ENCODE assay signal across 21 cellular contexts in genomic region chr19:39422020-39422419, GRCh38. TPM values are rescaled to one million over a fixed set of nuclear protein-coding genes. Genes with fewer than 3 reads are reported as not detected.
A peak's percentile ranks its signal among the peaks of the same experiment; 100 is the strongest.
DNase-seq lines count a peak whose midpoint lies in the region; ATAC-seq, FAIRE-seq and TF ChIP-seq lines count a peak whose summit lies in the region.
"Had no signal": no experiment of that assay in that cellular context is flagged by ENCODE, and none has a peak within 500 bp of the region (broad histone marks: within the 10 kb centered on the region; RNA-seq: fewer than 3 reads in every experiment).

No MANE protein-coding gene starts in this region.

- no peaks in the 10 kb centered on the region for H3K9me3 Mint-ChIP-seq in naive thymus-derived CD8-positive, alpha-beta T cell
- H3K9me3 Mint-ChIP-seq: CD4-positive, alpha-beta memory T cell; IgD-negative memory B cell had no signal

- no peak for TF ChIP-seq CTCF in HepG2 (CRISPR knock-in tag; IDR thresholded peaks at IDR 0.05)
- no peak for TF ChIP-seq CTCF in right lobe of liver (IDR thresholded peaks at IDR 0.05)
- TF ChIP-seq CTCF in RWPE1 (conservative IDR thresholded peaks at IDR 0.05; ENCODE audit: low read depth) = no peak
- TF ChIP-seq CTCF in osteoblast (IDR thresholded peaks at IDR 0.05; ENCODE audit: extremely low read depth, low read depth, low read length) = no peak

- TF ChIP-seq RAD21 in HepG2 (CRISPR knock-in tag; IDR thresholded peaks at IDR 0.05) = no peak

- H3K4me3 ChIP-seq in HepG2 (replicated peaks in 1 of 3; ENCODE audit: insufficient read depth in 1 of 3, low read depth in 2 of 3, low read length in 3 of 3) (no peak overlapping the region), right lobe of liver (no peak overlapping the region), osteoblast (ENCODE audit: insufficient read depth, low read length) (no peak overlapping the region)
- H3K4me3 ChIP-seq: BLaER1, HAP-1 had no signal

- intact Hi-C loops in HepG2 (cut with micrococcal nuclease; ENCODE audit: unreplicated experiment) (no loop called here), right lobe of liver (cut with DNase I) (no loop called here)

- H3K27ac Mint-ChIP-seq in naive thymus-derived CD8-positive, alpha-beta T cell = peak overlapping the region in 1 of 10 donors; percentile 29
- H3K27ac Mint-ChIP-seq: IgD-negative memory B cell had no signal

- TF ChIP-seq POLR2A in HepG2 (IDR thresholded peaks at IDR 0.05; ENCODE audit: insufficient read depth in 1 of 2, low read depth in 2 of 2, low read length in 2 of 2) (no peak), right lobe of liver (IDR thresholded peaks at IDR 0.05) (no peak)

- peaks cover 0 to 42% (median 4%) of the 10 kb centered on the region in 3 donors for H3K36me3 Mint-ChIP-seq in naive thymus-derived CD8-positive, alpha-beta T cell

- DNase-seq in HepG2 (ENCODE audit: low spot score) (no peak), right lobe of liver (no peak), RWPE1 (ENCODE audit: low spot score) (no peak), osteoblast (ENCODE audit: insufficient read length, low spot score, missing footprints) (peak; percentile 51), NCI-H2227 (lab: John Stamatoyannopoulos, UW; ENCODE audit: unreplicated experiment) (no peak)
- no peak for DNase-seq in naive thymus-derived CD8-positive, alpha-beta T cell
- DNase-seq: CD4-positive, alpha-beta memory T cell; DMS153; DMS79; GDM1; GOT3; KG1 had no signal

- 90% methylated on average over 5 of the region's 5 CpGs for WGBS in HepG2 (ENCODE audit: low lambda C conversion rate)
- 63% methylated on average over 2 of the region's 5 CpGs for WGBS in right lobe of liver (ENCODE audit: insufficient coverage, low coverage, low lambda C conversion rate, missing lambda C conversion rate)

- H3K79me2 ChIP-seq in HepG2 (ENCODE audit: insufficient read depth, low read length) (no peaks in the 10 kb centered on the region), osteoblast (ENCODE audit: insufficient read depth, low read length) (peaks cover 2% of the 10 kb centered on the region)

- CTCF ChIA-PET in HepG2 (lab: Yijun Ruan, JAX; ENCODE audit: low intra/inter-chr PET ratio, low total read pairs) (no interaction called here), RWPE1 (lab: Yijun Ruan, JAX) (interaction anchor here (0.6 kb wide), 1 partner anchor 1705 kb away, joined by 4 read pairs; no protein-coding TSS in a partner anchor)

- no peak overlapping the region for H3K4me3 Mint-ChIP-seq in naive thymus-derived CD8-positive, alpha-beta T cell
- H3K4me3 Mint-ChIP-seq: CD14-positive monocyte; CD4-positive, alpha-beta memory T cell had no signal

- H3K4me1 ChIP-seq in HepG2 (ENCODE audit: insufficient read depth, low read length) (0 out of 2 replicates have a peak, but pooled peaks cover under 1% of the 10 kb centered on the region), right lobe of liver (no peaks in the 10 kb centered on the region), osteoblast (ENCODE audit: insufficient read depth, low read length) (no peaks in the 10 kb centered on the region)
- H3K4me1 ChIP-seq: BLaER1, HAP-1 had no signal

- no TSS peak for BruUV-seq in HepG2 (replicated peaks; lab: Mats Ljungman, UMichigan)

- H3K4me1 Mint-ChIP-seq in naive thymus-derived CD8-positive, alpha-beta T cell = peaks cover 0 to 11% (median 0%) of the 10 kb centered on the region in 4 donors

- H4K20me1 ChIP-seq in HepG2 (ENCODE audit: insufficient read depth, low read length) = no peaks in the 10 kb centered on the region
- H4K20me1 ChIP-seq in osteoblast (ENCODE audit: insufficient read depth, low read length) = peaks cover under 1% of the 10 kb centered on the region

- H3K4me2 ChIP-seq in HepG2 (ENCODE audit: low read depth, low read length) = no peak overlapping the region
- H3K4me2 ChIP-seq in osteoblast (ENCODE audit: insufficient read depth, low read length) = no peak overlapping the region
- H3K4me2 ChIP-seq: BLaER1 had no signal

- H3K27ac ChIP-seq in HepG2 (ENCODE audit: extremely low read length, insufficient read depth, low read length) = no peak overlapping the region
- no peak overlapping the region for H3K27ac ChIP-seq in right lobe of liver
- peak overlapping the region; percentile 45 for H3K27ac ChIP-seq in RWPE1
- H3K27ac ChIP-seq in osteoblast (ENCODE audit: low read depth, low read length) = no peak overlapping the region
- H3K27ac ChIP-seq: 22Rv1, BLaER1, HL-60 had no signal

- POLR2A ChIA-PET in HepG2 (lab: Yijun Ruan, JAX) (interaction anchor here (3.2 kb wide), 1 partner anchor 13 kb away, joined by 14 read pairs; the partner anchor contains the start of gene RPS16), RWPE1 (lab: Yijun Ruan, JAX; ENCODE audit: low non-redundant PET) (no interaction called here)
- POLR2A ChIA-PET in naive thymus-derived CD8-positive, alpha-beta T cell (lab: Charles Lee) = interaction anchor here (0.9 to 2.4 kb wide), 4 partner anchors 13 to 31 kb away, joined by 3 to 10 read pairs (median 6); partner anchors contain the start of genes MED29, PAF1 and RPS16

- FAIRE-seq in HepG2 (lab: Jason Lieb, UNC) = no peak
- FAIRE-seq: GM12892, GM18507 had no signal

- H3K27me3 Mint-ChIP-seq in naive thymus-derived CD8-positive, alpha-beta T cell = no peaks in the 10 kb centered on the region
- H3K27me3 Mint-ChIP-seq: CD4-positive, alpha-beta memory T cell; IgD-negative memory B cell had no signal

- H3K27me3 ChIP-seq in HepG2 (ENCODE audit: control insufficient read depth in 1 of 2, insufficient read depth in 2 of 2, low read length in 2 of 2) = no peaks in the 10 kb centered on the region
- H3K27me3 ChIP-seq in right lobe of liver = no peaks in the 10 kb centered on the region
- no peaks in the 10 kb centered on the region for H3K27me3 ChIP-seq in osteoblast (ENCODE audit: insufficient read depth, low read length)
- H3K27me3 ChIP-seq: BLaER1 had no signal

- ATAC-seq in HepG2 = no peak
- no peak for ATAC-seq in right lobe of liver
- no peak for ATAC-seq in GM21526 (IDR thresholded peaks at IDR 0.05; ENCODE audit: low FRiP score, unreplicated experiment)
- no peak for ATAC-seq in naive thymus-derived CD8-positive, alpha-beta T cell

- in situ Hi-C loops in HepG2 (cut with HindIII; ENCODE audit: extremely low pct_ligation_motif_present, low pct_unique_long_range_greater_than_20kb) = no loop called here

- H3K9ac ChIP-seq in HepG2 (ENCODE audit: insufficient read depth, low read depth, low read length) = no peak overlapping the region
- H3K9ac ChIP-seq: BLaER1 had no signal

- H2AFZ ChIP-seq in HepG2 (ENCODE audit: low read length) (no peak overlapping the region), osteoblast (ENCODE audit: low read length) (no peak overlapping the region)

- TF ChIP-seq EP300 in HepG2 (IDR thresholded peaks at IDR 0.05; ENCODE audit: low read depth in 2 of 2, low read length in 2 of 2) (no peak), HepG2 (CRISPR knock-in tag; IDR thresholded peaks at IDR 0.05; ENCODE audit: borderline replicate concordance) (no peak)

- H3K9me3 ChIP-seq in HepG2 (ENCODE audit: low read length) = no peaks in the 10 kb centered on the region
- H3K9me3 ChIP-seq in right lobe of liver = no peaks in the 10 kb centered on the region
- no peaks in the 10 kb centered on the region for H3K9me3 ChIP-seq in osteoblast (ENCODE audit: low read depth, low read length)
- H3K9me3 ChIP-seq: BLaER1, HAP-1 had no signal

- H3K36me3 ChIP-seq in HepG2 (replicated peaks in 1 of 2; ENCODE audit: control insufficient read depth in 1 of 2, insufficient read depth in 2 of 2, low read length in 2 of 2) = peaks cover 7 to 8% of the 10 kb centered on the region in 2 experiments; a peak in 4 of 5 replicates
- no peaks in the 10 kb centered on the region for H3K36me3 ChIP-seq in right lobe of liver
- peaks cover 59% of the 10 kb centered on the region for H3K36me3 ChIP-seq in osteoblast (ENCODE audit: insufficient read depth, low read length)

RNA-seq across cellular contexts. Expression of gene PLEKHG2, which starts 9.6 kb away (rescaled TPM):
- total RNA-seq in HepG2 (2016; rRNA removed; fragmentation: Illumina TruSeq; extraction: Trizol) (3.6 and 5.2 TPM in 2 replicates), right lobe of liver (10 to 100 TPM in 1 of 6 experiments, 1 to 10 TPM in 5; 1.6 to 15.0 (median 6.3) TPM), osteoblast (21.4 and 21.5 TPM in 2 replicates)
- total RNA-seq in HepG2 (2016; cell fraction: cytosol; rRNA removed; fragmentation: Illumina TruSeq; extraction: Trizol; ENCODE audit: low read depth) = 0.51 and 1.9 TPM in 2 replicates
- 3.1 and 4.0 TPM in 2 replicates for total RNA-seq in HepG2 (2016; cell fraction: insoluble cytoplasmic fraction; rRNA removed; fragmentation: Illumina TruSeq; extraction: Trizol)
- 2.0 and 3.5 TPM in 2 replicates for total RNA-seq in HepG2 (2016; cell fraction: membrane; rRNA removed; fragmentation: Illumina TruSeq; extraction: Trizol)
- 6.8 TPM in 2 replicates for total RNA-seq in HepG2 (2016; cell fraction: nucleus; rRNA removed; fragmentation: Illumina TruSeq; extraction: Trizol)
- polyA plus RNA-seq in HepG2 (2011; rRNA removed) = 6.8 and 7.8 TPM in 2 replicates
- polyA plus RNA-seq in HepG2 (2011; cell fraction: cytosol; rRNA removed) = 1.9 and 2.4 TPM in 2 replicates
- 30.6 and 32.3 TPM in 2 replicates for polyA plus RNA-seq in HepG2 (2011; cell fraction: nucleus; rRNA removed)
- polyA plus RNA-seq in HepG2 (2012) = 5.1 and 11.3 TPM in 2 replicates
- polyA plus RNA-seq in HepG2 (2016; cell fraction: cytosol; fragmentation: Illumina TruSeq; extraction: Trizol; ENCODE audit: low read depth) = 0.75 and 1.5 TPM in 2 replicates
- polyA plus RNA-seq in HepG2 (2016; cell fraction: insoluble cytoplasmic fraction; fragmentation: Illumina TruSeq; extraction: Trizol; ENCODE audit: low read depth) = 2.8 and 5.1 TPM in 2 replicates
- 2.6 and 3.5 TPM in 2 replicates for polyA plus RNA-seq in HepG2 (2016; cell fraction: membrane; fragmentation: Illumina TruSeq; extraction: Trizol; ENCODE audit: low read depth)
- polyA plus RNA-seq in HepG2 (2016; cell fraction: nucleus; fragmentation: Illumina TruSeq; extraction: Trizol; ENCODE audit: insufficient read depth, low read depth) = 17.4 and 28.3 TPM in 2 replicates
- polyA minus RNA-seq in HepG2 (2011; rRNA and poly(A)+ RNA removed; ENCODE audit: low replicate concordance) = 6.5 and 8.4 TPM in 2 replicates
- polyA minus RNA-seq in HepG2 (2011; cell fraction: cytosol; rRNA and poly(A)+ RNA removed) = 6.3 and 8.3 TPM in 2 replicates
- 18.9 and 20.1 TPM in 2 replicates for polyA minus RNA-seq in HepG2 (2011; cell fraction: nucleus; rRNA and poly(A)+ RNA removed)
- 10 to 100 TPM; 14.3 to 23.8 TPM for total RNA-seq in naive thymus-derived CD8-positive, alpha-beta T cell
- 1 to 10 TPM; 4.2 to 5.0 (median 4.8) TPM for polyA plus RNA-seq in naive thymus-derived CD8-positive, alpha-beta T cell

RNA-seq across cellular contexts. Expression of gene RPS16, which starts 13.7 kb away (rescaled TPM):
- total RNA-seq in HepG2 (2016; rRNA removed; fragmentation: Illumina TruSeq; extraction: Trizol) (488 and 790 TPM in 2 replicates), right lobe of liver (100 to 1,000 TPM; 448 to 643 (median 568) TPM), osteoblast (44.9 and 56.0 TPM in 2 replicates)
- total RNA-seq in HepG2 (2016; cell fraction: cytosol; rRNA removed; fragmentation: Illumina TruSeq; extraction: Trizol; ENCODE audit: low read depth) = 875 and 1,100 TPM in 2 replicates
- total RNA-seq in HepG2 (2016; cell fraction: insoluble cytoplasmic fraction; rRNA removed; fragmentation: Illumina TruSeq; extraction: Trizol) = 524 and 648 TPM in 2 replicates
- 1,389 and 1,434 TPM in 2 replicates for total RNA-seq in HepG2 (2016; cell fraction: membrane; rRNA removed; fragmentation: Illumina TruSeq; extraction: Trizol)
- total RNA-seq in HepG2 (2016; cell fraction: nucleus; rRNA removed; fragmentation: Illumina TruSeq; extraction: Trizol) = 216 and 289 TPM in 2 replicates
- 2,583 and 2,596 TPM in 2 replicates for polyA plus RNA-seq in HepG2 (2011; rRNA removed)
- 6,196 and 9,335 TPM in 2 replicates for polyA plus RNA-seq in HepG2 (2011; cell fraction: cytosol; rRNA removed)
- polyA plus RNA-seq in HepG2 (2011; cell fraction: nucleus; rRNA removed) = 2,074 and 2,083 TPM in 2 replicates
- 3,042 and 3,601 TPM in 2 replicates for polyA plus RNA-seq in HepG2 (2012)
- polyA plus RNA-seq in HepG2 (2016; cell fraction: cytosol; fragmentation: Illumina TruSeq; extraction: Trizol; ENCODE audit: low read depth) = 3,994 and 4,562 TPM in 2 replicates
- polyA plus RNA-seq in HepG2 (2016; cell fraction: insoluble cytoplasmic fraction; fragmentation: Illumina TruSeq; extraction: Trizol; ENCODE audit: low read depth) = 2,744 and 2,812 TPM in 2 replicates
- polyA plus RNA-seq in HepG2 (2016; cell fraction: membrane; fragmentation: Illumina TruSeq; extraction: Trizol; ENCODE audit: low read depth) = 5,655 and 5,989 TPM in 2 replicates
- polyA plus RNA-seq in HepG2 (2016; cell fraction: nucleus; fragmentation: Illumina TruSeq; extraction: Trizol; ENCODE audit: insufficient read depth, low read depth) = 1,642 and 1,701 TPM in 2 replicates
- 2,434 and 2,985 TPM in 2 replicates for polyA minus RNA-seq in HepG2 (2011; rRNA and poly(A)+ RNA removed; ENCODE audit: low replicate concordance)
- 1,333 and 1,373 TPM in 2 replicates for polyA minus RNA-seq in HepG2 (2011; cell fraction: cytosol; rRNA and poly(A)+ RNA removed)
- 311 and 415 TPM in 2 replicates for polyA minus RNA-seq in HepG2 (2011; cell fraction: nucleus; rRNA and poly(A)+ RNA removed)
- total RNA-seq in naive thymus-derived CD8-positive, alpha-beta T cell = 1,000 to 10,000 TPM; 3,730 to 3,760 TPM
- 1,000 to 10,000 TPM; 2,588 to 2,812 (median 2,742) TPM for polyA plus RNA-seq in naive thymus-derived CD8-positive, alpha-beta T cell

RNA-seq across cellular contexts. Expression of gene ZFP36, which starts 15.4 kb away (rescaled TPM):
- total RNA-seq in HepG2 (2016; rRNA removed; fragmentation: Illumina TruSeq; extraction: Trizol) (0.81 and 1.7 TPM in 2 replicates), right lobe of liver (100 to 1,000 TPM in 3 of 6 experiments, 10 to 100 TPM in 3; 28.3 to 156 (median 91.7) TPM), osteoblast (6.2 and 6.5 TPM in 2 replicates)
- total RNA-seq in HepG2 (2016; cell fraction: cytosol; rRNA removed; fragmentation: Illumina TruSeq; extraction: Trizol; ENCODE audit: low read depth) = 1.2 and 1.4 TPM in 2 replicates
- 0.52 and 1.3 TPM in 2 replicates for total RNA-seq in HepG2 (2016; cell fraction: insoluble cytoplasmic fraction; rRNA removed; fragmentation: Illumina TruSeq; extraction: Trizol)
- total RNA-seq in HepG2 (2016; cell fraction: membrane; rRNA removed; fragmentation: Illumina TruSeq; extraction: Trizol) = 1.9 and 2.1 TPM in 2 replicates
- total RNA-seq in HepG2 (2016; cell fraction: nucleus; rRNA removed; fragmentation: Illumina TruSeq; extraction: Trizol) = 1.1 and 2.6 TPM in 2 replicates
- 1.4 and 2.1 TPM in 2 replicates for polyA plus RNA-seq in HepG2 (2011; rRNA removed)
- 2.1 TPM in 2 replicates for polyA plus RNA-seq in HepG2 (2011; cell fraction: cytosol; rRNA removed)
- polyA plus RNA-seq in HepG2 (2011; cell fraction: nucleus; rRNA removed) = 10.8 and 12.7 TPM in 2 replicates
- polyA plus RNA-seq in HepG2 (2012) = 9.4 and 10.6 TPM in 2 replicates
- polyA plus RNA-seq in HepG2 (2016; cell fraction: cytosol; fragmentation: Illumina TruSeq; extraction: Trizol; ENCODE audit: low read depth) = 1.1 and 1.3 TPM in 2 replicates
- polyA plus RNA-seq in HepG2 (2016; cell fraction: insoluble cytoplasmic fraction; fragmentation: Illumina TruSeq; extraction: Trizol; ENCODE audit: low read depth) = 2.3 and 4.1 TPM in 2 replicates
- 1.9 and 2.8 TPM in 2 replicates for polyA plus RNA-seq in HepG2 (2016; cell fraction: membrane; fragmentation: Illumina TruSeq; extraction: Trizol; ENCODE audit: low read depth)
- polyA plus RNA-seq in HepG2 (2016; cell fraction: nucleus; fragmentation: Illumina TruSeq; extraction: Trizol; ENCODE audit: insufficient read depth, low read depth) = 6.2 and 8.4 TPM in 2 replicates
- polyA minus RNA-seq in HepG2 (2011; rRNA and poly(A)+ RNA removed; ENCODE audit: low replicate concordance) = 4.1 and 5.5 TPM in 2 replicates
- 7.8 and 9.2 TPM in 2 replicates for polyA minus RNA-seq in HepG2 (2011; cell fraction: cytosol; rRNA and poly(A)+ RNA removed)
- polyA minus RNA-seq in HepG2 (2011; cell fraction: nucleus; rRNA and poly(A)+ RNA removed) = 4.1 and 6.0 TPM in 2 replicates
- 100 to 1,000 TPM; 184 to 188 TPM for total RNA-seq in naive thymus-derived CD8-positive, alpha-beta T cell
- 100 to 1,000 TPM in 2 of 3 donors, 10 to 100 TPM in 1; 70.4 to 137 (median 109) TPM for polyA plus RNA-seq in naive thymus-derived CD8-positive, alpha-beta T cell

RNA-seq across cellular contexts. Expression of gene SUPT5H, which starts 23.4 kb away (rescaled TPM):
- total RNA-seq in HepG2 (2016; rRNA removed; fragmentation: Illumina TruSeq; extraction: Trizol) (34.9 and 48.2 TPM in 2 replicates), right lobe of liver (10 to 100 TPM; 42.3 to 60.8 (median 54.7) TPM), osteoblast (71.9 and 91.2 TPM in 2 replicates)
- total RNA-seq in HepG2 (2016; cell fraction: cytosol; rRNA removed; fragmentation: Illumina TruSeq; extraction: Trizol; ENCODE audit: low read depth) = 10.1 and 10.2 TPM in 2 replicates
- total RNA-seq in HepG2 (2016; cell fraction: insoluble cytoplasmic fraction; rRNA removed; fragmentation: Illumina TruSeq; extraction: Trizol) = 31.0 and 56.4 TPM in 2 replicates
- 24.1 and 24.5 TPM in 2 replicates for total RNA-seq in HepG2 (2016; cell fraction: membrane; rRNA removed; fragmentation: Illumina TruSeq; extraction: Trizol)
- 40.8 and 47.1 TPM in 2 replicates for total RNA-seq in HepG2 (2016; cell fraction: nucleus; rRNA removed; fragmentation: Illumina TruSeq; extraction: Trizol)
- 49.0 and 51.7 TPM in 2 replicates for polyA plus RNA-seq in HepG2 (2011; rRNA removed)
- polyA plus RNA-seq in HepG2 (2011; cell fraction: cytosol; rRNA removed) = 25.7 and 31.7 TPM in 2 replicates
- 253 and 283 TPM in 2 replicates for polyA plus RNA-seq in HepG2 (2011; cell fraction: nucleus; rRNA removed)
- polyA plus RNA-seq in HepG2 (2012) = 67.2 and 69.5 TPM in 2 replicates
- 6.0 and 6.1 TPM in 2 replicates for polyA plus RNA-seq in HepG2 (2016; cell fraction: cytosol; fragmentation: Illumina TruSeq; extraction: Trizol; ENCODE audit: low read depth)
- polyA plus RNA-seq in HepG2 (2016; cell fraction: insoluble cytoplasmic fraction; fragmentation: Illumina TruSeq; extraction: Trizol; ENCODE audit: low read depth) = 36.5 and 56.7 TPM in 2 replicates
- 12.5 and 14.4 TPM in 2 replicates for polyA plus RNA-seq in HepG2 (2016; cell fraction: membrane; fragmentation: Illumina TruSeq; extraction: Trizol; ENCODE audit: low read depth)
- 151 and 174 TPM in 2 replicates for polyA plus RNA-seq in HepG2 (2016; cell fraction: nucleus; fragmentation: Illumina TruSeq; extraction: Trizol; ENCODE audit: insufficient read depth, low read depth)
- polyA minus RNA-seq in HepG2 (2011; rRNA and poly(A)+ RNA removed; ENCODE audit: low replicate concordance) = 47.0 and 62.8 TPM in 2 replicates
- polyA minus RNA-seq in HepG2 (2011; cell fraction: cytosol; rRNA and poly(A)+ RNA removed) = 24.6 and 28.9 TPM in 2 replicates
- 41.6 and 42.1 TPM in 2 replicates for polyA minus RNA-seq in HepG2 (2011; cell fraction: nucleus; rRNA and poly(A)+ RNA removed)
- 100 to 1,000 TPM; 185 to 196 TPM for total RNA-seq in naive thymus-derived CD8-positive, alpha-beta T cell
- polyA plus RNA-seq in naive thymus-derived CD8-positive, alpha-beta T cell = 100 to 1,000 TPM in 1 of 3 donors, 10 to 100 TPM in 2; 79.9 to 115 (median 96.6) TPM

RNA-seq across cellular contexts. Expression of gene MED29, which starts 30.8 kb away (rescaled TPM):
- total RNA-seq in HepG2 (2016; rRNA removed; fragmentation: Illumina TruSeq; extraction: Trizol) (14.0 and 18.1 TPM in 2 replicates), right lobe of liver (10 to 100 TPM; 19.4 to 38.1 (median 24.1) TPM), osteoblast (19.9 and 23.0 TPM in 2 replicates)
- total RNA-seq in HepG2 (2016; cell fraction: cytosol; rRNA removed; fragmentation: Illumina TruSeq; extraction: Trizol; ENCODE audit: low read depth) = 3.3 and 3.4 TPM in 2 replicates
- 14.6 and 16.5 TPM in 2 replicates for total RNA-seq in HepG2 (2016; cell fraction: insoluble cytoplasmic fraction; rRNA removed; fragmentation: Illumina TruSeq; extraction: Trizol)
- 8.2 and 8.3 TPM in 2 replicates for total RNA-seq in HepG2 (2016; cell fraction: membrane; rRNA removed; fragmentation: Illumina TruSeq; extraction: Trizol)
- 6.8 and 6.9 TPM in 2 replicates for total RNA-seq in HepG2 (2016; cell fraction: nucleus; rRNA removed; fragmentation: Illumina TruSeq; extraction: Trizol)
- 19.7 and 23.7 TPM in 2 replicates for polyA plus RNA-seq in HepG2 (2011; rRNA removed)
- polyA plus RNA-seq in HepG2 (2011; cell fraction: cytosol; rRNA removed) = 23.2 and 27.9 TPM in 2 replicates
- polyA plus RNA-seq in HepG2 (2011; cell fraction: nucleus; rRNA removed) = 16.6 and 20.4 TPM in 2 replicates
- polyA plus RNA-seq in HepG2 (2012) = 12.2 and 13.4 TPM in 2 replicates
- 3.1 TPM in 2 replicates for polyA plus RNA-seq in HepG2 (2016; cell fraction: cytosol; fragmentation: Illumina TruSeq; extraction: Trizol; ENCODE audit: low read depth)
- 18.4 and 20.3 TPM in 2 replicates for polyA plus RNA-seq in HepG2 (2016; cell fraction: insoluble cytoplasmic fraction; fragmentation: Illumina TruSeq; extraction: Trizol; ENCODE audit: low read depth)
- polyA plus RNA-seq in HepG2 (2016; cell fraction: membrane; fragmentation: Illumina TruSeq; extraction: Trizol; ENCODE audit: low read depth) = 6.3 and 7.9 TPM in 2 replicates
- 14.1 and 15.8 TPM in 2 replicates for polyA plus RNA-seq in HepG2 (2016; cell fraction: nucleus; fragmentation: Illumina TruSeq; extraction: Trizol; ENCODE audit: insufficient read depth, low read depth)
- polyA minus RNA-seq in HepG2 (2011; rRNA and poly(A)+ RNA removed; ENCODE audit: low replicate concordance) = 44.1 and 48.3 TPM in 2 replicates
- polyA minus RNA-seq in HepG2 (2011; cell fraction: cytosol; rRNA and poly(A)+ RNA removed) = 10.6 and 11.3 TPM in 2 replicates
- 10.1 and 13.1 TPM in 2 replicates for polyA minus RNA-seq in HepG2 (2011; cell fraction: nucleus; rRNA and poly(A)+ RNA removed)
- 10 to 100 TPM; 53.8 to 59.0 TPM for total RNA-seq in naive thymus-derived CD8-positive, alpha-beta T cell
- 10 to 100 TPM; 48.1 to 71.4 (median 59.6) TPM for polyA plus RNA-seq in naive thymus-derived CD8-positive, alpha-beta T cell
